ENCODE assay signal across 8 cellular contexts in the genomic region with DNA sequence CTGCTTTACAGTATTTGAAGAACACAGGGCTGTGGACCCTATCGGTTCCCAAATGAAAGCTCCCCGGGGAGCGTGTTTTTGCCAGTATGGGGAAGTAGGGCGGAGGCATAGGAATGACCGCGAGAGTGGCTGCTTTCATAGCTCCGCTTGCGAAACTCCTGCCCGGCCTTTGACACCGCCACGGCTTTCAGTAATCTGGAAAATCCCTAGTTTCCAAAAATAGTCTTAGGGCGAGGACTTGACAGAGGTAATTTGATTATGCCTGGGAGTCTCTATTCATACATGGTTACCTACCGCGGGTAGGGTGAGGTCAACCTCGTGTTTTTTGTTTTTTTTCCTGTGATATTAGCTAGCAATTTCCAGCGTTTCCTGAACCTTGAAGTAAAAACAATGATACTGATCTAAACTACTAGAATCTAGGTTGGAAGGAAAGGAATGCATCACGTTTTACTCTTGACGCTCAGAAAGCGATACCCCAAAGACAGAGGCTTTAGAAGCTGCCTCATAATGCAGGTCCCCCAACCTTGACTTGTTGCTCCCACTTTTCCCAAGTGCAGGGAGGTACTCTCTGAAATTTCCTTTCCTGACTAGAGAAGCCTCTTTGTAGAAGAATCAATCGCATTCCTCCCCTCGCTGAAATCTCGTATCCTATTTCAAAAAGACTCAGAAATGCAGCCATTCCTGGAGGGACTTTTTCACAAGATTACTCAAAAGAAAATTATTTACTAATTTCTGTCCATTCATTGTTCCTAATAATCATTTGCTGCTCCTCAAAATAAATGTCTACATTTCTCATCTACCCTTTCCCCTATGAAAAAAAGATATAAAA. TPM values are rescaled to one million over a fixed set of nuclear protein-coding genes. Genes with fewer than 3 reads are reported as not detected.
DNase-seq lines count a peak whose midpoint lies in the region; FAIRE-seq and TF ChIP-seq lines count a peak whose summit lies in the region.

No MANE protein-coding gene starts in this region.

- H3K9me3 Mint-ChIP-seq in brain: peaks cover 0 to 2% (median 0%) of the 10 kb centered on the region in 5 experiments

- POLR2A ChIA-PET in GM10248 (lab: Yijun Ruan, JAX) (interaction anchor here (0.9 to 2.9 kb wide), 6 partner anchors 8 to 481 kb away, joined by 3 to 73 read pairs (median 8); no protein-coding TSS in a partner anchor), SK-N-SH (lab: Yijun Ruan, JAX) (interaction anchor here (1.0 to 3.3 kb wide), 6 partner anchors 8 to 277 kb away, joined by 3 to 94 read pairs (median 6); no protein-coding TSS in a partner anchor)

- H3K27ac Mint-ChIP-seq in brain: peak overlapping the region; percentile 99 to 100 (median 99)

- H3K4me3 Mint-ChIP-seq in brain: peak overlapping the region; percentile 95 to 99 (median 99)

- no peak for TF ChIP-seq RAD21 in SK-N-SH (IDR thresholded peaks at IDR 0.05; ENCODE audit: low read length)

- H3K9me3 ChIP-seq in Karpas-422 (ENCODE audit: low read length): no peaks in the 10 kb centered on the region
- no peaks in the 10 kb centered on the region for H3K9me3 ChIP-seq in SK-N-SH
- H3K9me3 ChIP-seq in small intestine (ENCODE audit: control insufficient read depth, low read depth): no peaks in the 10 kb centered on the region

- TF ChIP-seq POLR2A in H54 (IDR thresholded peaks at IDR 0.05; ENCODE audit: low read depth, low read length): no peak

- H3K27ac ChIP-seq in Karpas-422 (ENCODE audit: low read length) (peak overlapping the region; percentile 91), SK-N-SH (ENCODE audit: low read depth in 2 of 2, low read length in 1 of 2) (peak overlapping the region; percentile 99 to 100), small intestine (ENCODE audit: low read depth in 1 of 2, low read length in 1 of 2) (peak overlapping the region; percentile 99 to 100)

- H3K79me2 ChIP-seq in Karpas-422 (ENCODE audit: low read length): peaks cover 50% of the 10 kb centered on the region
- H3K79me2 ChIP-seq in SK-N-SH (ENCODE audit: insufficient read depth): peaks cover 40% of the 10 kb centered on the region

- H4K20me1 ChIP-seq in Karpas-422 (ENCODE audit: insufficient read depth, low read depth, low read length) (peaks cover 34% of the 10 kb centered on the region), SK-N-SH (ENCODE audit: insufficient read depth) (peaks cover 34% of the 10 kb centered on the region)

- H3K9me2 ChIP-seq in Karpas-422 (replicated peaks; ENCODE audit: insufficient read depth, low read length) (no peaks in the 10 kb centered on the region), SK-N-SH (no peaks in the 10 kb centered on the region)

- H3K4me2 ChIP-seq in Karpas-422 (ENCODE audit: low read depth, low read length, poor library complexity, severe bottlenecking): peak overlapping the region; percentile 99
- peak overlapping the region; percentile 78 for H3K4me2 ChIP-seq in SK-N-SH

- H3F3A ChIP-seq in SK-N-SH (replicated peaks; ENCODE audit: insufficient read depth): peaks cover 11% of the 10 kb centered on the region

- peak overlapping the region; percentile 97 for H3K4me3 ChIP-seq in Karpas-422 (ENCODE audit: low read length)
- H3K4me3 ChIP-seq in SK-N-SH (ENCODE audit: low read depth in 2 of 2, low read length in 1 of 2): peak overlapping the region; percentile 74 to 98
- peak overlapping the region; percentile 42 to 96 for H3K4me3 ChIP-seq in small intestine (ENCODE audit: low read depth in 1 of 2, low read length in 2 of 2)

- CTCF ChIA-PET in GM10248 (lab: Yijun Ruan, JAX): interaction anchor here (0.8 to 6.2 kb wide), 12 partner anchors 8 to 1010 kb away, joined by 3 to 95 read pairs (median 4); no protein-coding TSS in a partner anchor
- CTCF ChIA-PET in SK-N-SH (lab: Yijun Ruan, JAX): interaction anchor here (0.6 to 2.8 kb wide), 5 partner anchors 13 to 488 kb away, joined by 3 to 22 read pairs (median 4); partner anchors contain the start of gene PTX3

- H2AFZ ChIP-seq in Karpas-422 (ENCODE audit: low read length) (no peak overlapping the region; the same call in 1 of the 2 replicates), SK-N-SH (ENCODE audit: low read depth) (peak overlapping the region; percentile 88)

- TF ChIP-seq EP300 in SK-N-SH (IDR thresholded peaks at IDR 0.05; ENCODE audit: borderline replicate concordance in 1 of 2, low read depth in 1 of 2, low read length in 1 of 2): peak in 1 of 2 experiments; percentile 22; a peak in 1 of 4 replicates

- WGBS in SK-N-SH (ENCODE audit: low lambda C conversion rate): 22% methylated on average over 17 of the region's 22 CpGs
- 3 to 8% (median 4%) methylated on average over 22 of the region's 22 CpGs for WGBS in small intestine, 3 donors

- peaks cover 17% of the 10 kb centered on the region for H3K27me3 Mint-ChIP-seq in brain

- H3K36me3 ChIP-seq in Karpas-422 (ENCODE audit: insufficient read depth, low read length): peaks cover 33% of the 10 kb centered on the region
- H3K36me3 ChIP-seq in SK-N-SH (replicated peaks in 1 of 2; ENCODE audit: control insufficient read depth in 1 of 2, insufficient read depth in 2 of 2, low read length in 1 of 2): peaks cover 31 to 34% of the 10 kb centered on the region in 2 experiments
- H3K36me3 ChIP-seq in small intestine (ENCODE audit: control insufficient read depth in 2 of 2, insufficient read depth in 2 of 2, low read length in 2 of 2): peaks cover 6 to 8% of the 10 kb centered on the region in 2 donors

- H3K9ac ChIP-seq in Karpas-422 (ENCODE audit: low read length) (peak overlapping the region; percentile 98), SK-N-SH (peak overlapping the region; percentile 99)

- FAIRE-seq in H54 (lab: Jason Lieb, UNC) (no peak), small intestine (lab: Jason Lieb, UNC) (no peak), D721Med (lab: Jason Lieb, UNC) (no peak)

- TF ChIP-seq CTCF in GM10248 (IDR thresholded peaks at IDR 0.05; ENCODE audit: control extremely low read depth, extremely low read depth, low read depth, missing control alignments): no peak
- TF ChIP-seq CTCF in SK-N-SH (IDR thresholded peaks at IDR 0.05): no peak
- TF ChIP-seq CTCF in brain (conservative IDR thresholded peaks at IDR 0.05): no peak
- TF ChIP-seq CTCF in D721Med (IDR thresholded peaks at IDR 0.05; ENCODE audit: insufficient read depth, missing control alignments): no peak

- H3K27me3 ChIP-seq in Karpas-422 (ENCODE audit: low read length): no peaks in the 10 kb centered on the region
- no peaks in the 10 kb centered on the region for H3K27me3 ChIP-seq in SK-N-SH (ENCODE audit: insufficient read depth)
- no peaks in the 10 kb centered on the region for H3K27me3 ChIP-seq in small intestine (ENCODE audit: control insufficient read depth in 2 of 2, insufficient read depth in 2 of 2, low read length in 2 of 2)

- peaks cover 47% of the 10 kb centered on the region for H3K4me1 Mint-ChIP-seq in brain

- H3K4me1 ChIP-seq in Karpas-422 (ENCODE audit: low read length): peaks cover 48% of the 10 kb centered on the region
- H3K4me1 ChIP-seq in SK-N-SH (ENCODE audit: control insufficient read depth in 1 of 2, insufficient read depth in 2 of 2, low read depth in 1 of 2, low read length in 1 of 2): peaks cover 24 to 29% of the 10 kb centered on the region in 2 experiments
- H3K4me1 ChIP-seq in small intestine (ENCODE audit: control insufficient read depth in 2 of 2, insufficient read depth in 1 of 2, low read depth in 1 of 2, low read length in 1 of 2): peaks cover 0 to 5% of the 10 kb centered on the region in 2 donors

- peak; percentile 46 for DNase-seq in GM10248 (ENCODE audit: extremely low spot score)
- peak; percentile 44 for DNase-seq in H54 (ENCODE audit: insufficient read length, low spot score)
- peak; percentile 83 for DNase-seq in Karpas-422
- peak; percentile 73 for DNase-seq in SK-N-SH
- peak; percentile 22 for DNase-seq in iPS-NIHi11 (ENCODE audit: low spot score)
- DNase-seq in small intestine: peak; percentile 87
- no peak for DNase-seq in D721Med (ENCODE audit: insufficient read length, low spot score)

- peaks cover 35% of the 10 kb centered on the region for H3K36me3 Mint-ChIP-seq in brain

TF ChIP-seq in SK-N-SH, 30 proteins besides CTCF, POLR2A, EP300 and RAD21 (continues in another document):
- peak; percentile 80; the same call in 1 of the 2 replicates for TF ChIP-seq MEF2A (IDR thresholded peaks at IDR 0.05; ENCODE audit: borderline replicate concordance, low read depth)
- TF ChIP-seq EZH2phosphoT487 (IDR thresholded peaks at IDR 0.05; ENCODE audit: borderline replicate concordance, low read depth): no peak
- TF ChIP-seq NRF1 (IDR thresholded peaks at IDR 0.05; ENCODE audit: low read depth, low read length): no peak
- no peak for TF ChIP-seq NFIC (IDR thresholded peaks at IDR 0.05; ENCODE audit: borderline replicate concordance)
- TF ChIP-seq SMC3 (IDR thresholded peaks at IDR 0.05; ENCODE audit: low read depth, low read length): no peak
- no peak for TF ChIP-seq SIN3A (IDR thresholded peaks at IDR 0.05; ENCODE audit: borderline replicate concordance, low read depth, low read length)
- TF ChIP-seq GATA2 (CRISPR knock-in tag; IDR thresholded peaks at IDR 0.05): no peak
- no peak for TF ChIP-seq USF1 (IDR thresholded peaks at IDR 0.05; ENCODE audit: borderline replicate concordance, low read depth)
- TF ChIP-seq GABPA (IDR thresholded peaks at IDR 0.05; ENCODE audit: low read depth): no peak
- no peak for TF ChIP-seq ELF1 (IDR thresholded peaks at IDR 0.05)
- TF ChIP-seq TCF12 (IDR thresholded peaks at IDR 0.05): no peak
- TF ChIP-seq CHD2 (IDR thresholded peaks at IDR 0.05; ENCODE audit: low read length, partially characterized antibody): peak; percentile 89
- no peak for TF ChIP-seq FOSL2 (IDR thresholded peaks at IDR 0.05; ENCODE audit: borderline replicate concordance, low read depth)

RNA-seq across cellular contexts. Expression of gene CCNL1, which starts 0.9 kb away (rescaled TPM):
- 174 and 221 TPM in 2 replicates for total RNA-seq in Karpas-422 (2014; rRNA removed; shearing (Covaris generic); ENCODE audit: low replicate concordance)
- polyA plus RNA-seq in SK-N-SH (2012; rRNA removed) (99.8 and 131 TPM in 2 replicates), brain (ENCODE audit: insufficient read depth, low read depth, low replicate concordance) (12.6 TPM), small intestine (100 to 1,000 TPM in 1 of 3 donors, 10 to 100 TPM in 2; 46.6 to 140 (median 96.7) TPM)
- polyA plus RNA-seq in SK-N-SH (2012; cell fraction: cytosol; rRNA removed): 27.3 and 29.6 TPM in 2 replicates
- polyA plus RNA-seq in SK-N-SH (2012; cell fraction: nucleus; rRNA removed): 490 and 685 TPM in 2 replicates
